In genomic region chr5:174734571-174735497, GRCh38 we compare ENCODE assay signal across 13 cellular contexts. TPM values are rescaled to one million over a fixed set of nuclear protein-coding genes. Genes with fewer than 3 reads are reported as not detected.
DNase-seq lines count a peak whose midpoint lies in the region; ATAC-seq and TF ChIP-seq lines count a peak whose summit lies in the region.
"Had no signal": no experiment of that assay in that cellular context is flagged by ENCODE, and none has a peak within 500 bp of the region (broad histone marks: within the 10 kb centered on the region; RNA-seq: fewer than 3 reads in every experiment).

No MANE protein-coding gene starts in this region.

- WGBS in psoas muscle, 3 donors = 9 to 14% (median 14%) methylated on average over 22 of the region's 22 CpGs

- peaks cover 3% of the 10 kb centered on the region; the same call in 1 of the 2 replicates for H3K27me3 ChIP-seq in Panc1 (ENCODE audit: control insufficient read depth, insufficient read depth, low read length)
- peaks cover 9 to 72% (median 31%) of the 10 kb centered on the region in 3 donors for H3K27me3 ChIP-seq in psoas muscle (ENCODE audit: insufficient read depth in 3 of 3, low read length in 2 of 3)

- CTCF ChIA-PET in Panc1 (lab: Charles Lee) = no interaction called here

- TF ChIP-seq CTCF in Panc1 (IDR thresholded peaks at IDR 0.05) = no peak
- TF ChIP-seq CTCF in psoas muscle (IDR thresholded peaks at IDR 0.05) = no peak

- no peaks in the 10 kb centered on the region for H3K9me3 ChIP-seq in Panc1 (ENCODE audit: control insufficient read depth, insufficient read depth, low read depth, low read length)
- no peaks in the 10 kb centered on the region for H3K9me3 ChIP-seq in psoas muscle

- no peak for ATAC-seq in Panc1
- ATAC-seq in psoas muscle = no peak
- no peak for ATAC-seq in HG02973 (IDR thresholded peaks at IDR 0.05; ENCODE audit: unreplicated experiment)
- ATAC-seq in HG03139 (IDR thresholded peaks at IDR 0.05; ENCODE audit: unreplicated experiment) = no peak
- ATAC-seq: sciatic nerve had no signal

- intact Hi-C loops in Panc1 (cut with micrococcal nuclease; ENCODE audit: unreplicated experiment) (loop anchor here (1.0 kb wide), 1 partner anchor 408 kb away; no protein-coding TSS in a partner anchor), psoas muscle (cut with DNase I) (loop anchor here (5.0 to 10.0 kb wide), 2 partner anchors 318 to 410 kb away; no protein-coding TSS in a partner anchor)

- H3K4me3 ChIP-seq in Panc1 (ENCODE audit: low read depth in 2 of 2, low read length in 2 of 2) (peak overlapping the region; percentile 52 to 89), iPS-11a (ENCODE audit: low read depth, low read length) (peak overlapping the region; percentile 24), psoas muscle (peak overlapping the region; percentile 39)

- POLR2A ChIA-PET in Panc1 (lab: Charles Lee) = no interaction called here

- no TSS peak for BruUV-seq in Panc1 (replicated peaks; lab: Mats Ljungman, UMichigan)

- no peaks in the 10 kb centered on the region for H3K36me3 ChIP-seq in Panc1 (ENCODE audit: control insufficient read depth, insufficient read depth, low read length)
- peaks cover 0 to 1% of the 10 kb centered on the region in 2 donors for H3K36me3 ChIP-seq in psoas muscle (ENCODE audit: insufficient read depth in 1 of 2, low read depth in 1 of 2)

- DNase-seq in G401 (ENCODE audit: low spot score) = peak; percentile 28
- DNase-seq in Panc1 (ENCODE audit: low read depth, low spot score) = no peak
- no peak for DNase-seq in psoas muscle
- no peak for DNase-seq in NCI-H2081 treated with DMSO at 0.1 percent for 48 hours (lab: John Stamatoyannopoulos, UW)
- DNase-seq in DMS79 (lab: John Stamatoyannopoulos, UW) = no peak
- DNase-seq: amniotic stem cell; GF-D8; GOT3; NK-92 treated with Interleukin-12 subunit alpha and Interleukin-12 subunit beta, amount 100 ng/mL, for 24 hours had no signal

- H3K27ac ChIP-seq in Panc1 (ENCODE audit: low read length) (no peak overlapping the region; the same call in 1 of the 2 replicates), psoas muscle (no peak overlapping the region)

- in situ Hi-C loops in G401 (cut with HindIII; ENCODE audit: low sequenced_read_pairs) = no loop called here
- in situ Hi-C loops in Panc1 (cut with HindIII; ENCODE audit: low pct_unique_long_range_greater_than_20kb, low sequenced_read_pairs) = no loop called here

- H3K4me1 ChIP-seq in Panc1 (ENCODE audit: control insufficient read depth, insufficient read depth, low read length) (peaks cover 20% of the 10 kb centered on the region), psoas muscle (no peaks in the 10 kb centered on the region)

RNA-seq across cellular contexts. Expression of gene MSX2, which starts 10.5 kb away (rescaled TPM):
- total RNA-seq in G401 (2014; rRNA removed; shearing (Covaris generic)) = 37.3 and 40.2 TPM in 2 replicates
- total RNA-seq in Panc1 (2021; ENCODE audit: unreplicated experiment) (8.5 TPM), psoas muscle (1 to 10 TPM; 1.6 to 3.6 (median 2.0) TPM)
- 9.8 TPM for polyA plus RNA-seq in Panc1 (2012; ENCODE audit: insufficient read length)
- polyA plus RNA-seq in psoas muscle = 1 to 10 TPM in 2 of 3 donors, under 1 TPM in 1; 0.90 to 1.4 (median 1.2) TPM
